Comparison of ENCODE assay signal across 22 cellular contexts in the genomic region with DNA sequence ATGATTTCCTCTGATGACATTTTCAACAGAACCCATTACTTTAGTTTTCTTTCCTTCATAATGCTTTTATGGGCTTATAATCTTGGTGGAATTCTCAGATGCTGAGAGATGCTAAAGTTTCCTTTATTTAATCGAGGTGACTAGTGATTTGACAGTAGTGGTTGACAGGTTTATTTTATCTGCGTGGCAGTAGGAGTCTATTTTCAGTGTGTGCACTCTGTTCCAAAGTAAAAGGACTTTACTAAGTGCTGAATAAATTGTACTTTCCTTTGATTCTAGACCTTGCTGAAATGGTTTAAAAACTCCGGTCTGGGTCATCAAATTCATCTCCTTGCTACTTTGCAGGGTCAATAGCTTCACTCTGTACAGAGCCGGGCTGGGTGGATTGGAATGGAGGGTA.
"Had no signal": no experiment of that assay in that cellular context is flagged by ENCODE, and none has a peak within 500 bp of the region (broad histone marks: within the 10 kb centered on the region; RNA-seq: fewer than 3 reads in every experiment).

No MANE protein-coding gene starts in this region.

- H3K4me2 ChIP-seq: hepatocyte had no signal

- H3K36me3 ChIP-seq: heart right ventricle, ovary, right lobe of liver, spleen, tibial nerve, uterus had no signal

- H3K9me3 ChIP-seq: heart right ventricle, ovary, right lobe of liver, spleen, tibial nerve, uterus had no signal

- H3K9me3 Mint-ChIP-seq: mesothelial cell of epicardium; natural killer cell; stimulated activated naive CD8-positive, alpha-beta T cell treated with anti-CD3 and anti-CD28 coated beads, Interleukin-15, Interleukin-2, amounts not matched to agents 100 ng/mL and 50 ng/mL, for 24 hours had no signal

- H3K4me3 Mint-ChIP-seq: mesothelial cell of epicardium; naive B cell; natural killer cell; stimulated activated effector memory CD8-positive, alpha-beta T cell treated with anti-CD3 and anti-CD28 coated beads, Interleukin-12 subunit alpha, Interleukin-12 subunit beta, amount 100 ng/mL, for 72 hours; stimulated activated naive CD8-positive, alpha-beta T cell treated with anti-CD3 and anti-CD28 coated beads, Interleukin-15, Interleukin-2, amounts not matched to agents 100 ng/mL and 50 ng/mL, for 24 hours; type B pancreatic cell had no signal

- H3K27ac Mint-ChIP-seq: mesothelial cell of epicardium; naive B cell; natural killer cell; progenitor cell of endocrine pancreas; stimulated activated effector memory CD8-positive, alpha-beta T cell treated with anti-CD3 and anti-CD28 coated beads, Interleukin-12 subunit alpha, Interleukin-12 subunit beta, amount 100 ng/mL, for 72 hours; stimulated activated naive CD8-positive, alpha-beta T cell treated with anti-CD3 and anti-CD28 coated beads, Interleukin-15, Interleukin-2, amounts not matched to agents 100 ng/mL and 50 ng/mL, for 24 hours; type B pancreatic cell had no signal

- H3K27me3 ChIP-seq: heart right ventricle, hepatocyte, ovary, right lobe of liver, spleen, tibial nerve, uterus had no signal

- H3K36me3 Mint-ChIP-seq: mesothelial cell of epicardium; naive B cell; natural killer cell; stimulated activated effector memory CD8-positive, alpha-beta T cell treated with anti-CD3 and anti-CD28 coated beads, Interleukin-12 subunit alpha, Interleukin-12 subunit beta, amount 100 ng/mL, for 72 hours; type B pancreatic cell had no signal

- ATAC-seq: natural killer cell; right lobe of liver; stimulated activated effector memory CD8-positive, alpha-beta T cell treated with anti-CD3 and anti-CD28 coated beads, Interleukin-12 subunit alpha, Interleukin-12 subunit beta, amount 100 ng/mL, for 72 hours had no signal

- H3K27me3 Mint-ChIP-seq: naive B cell; stimulated activated naive CD8-positive, alpha-beta T cell treated with anti-CD3 and anti-CD28 coated beads, Interleukin-15, Interleukin-2, amounts not matched to agents 100 ng/mL and 50 ng/mL, for 24 hours had no signal

- DNase-seq: heart right ventricle; islet precursor cell; mesendoderm; naive B cell; natural killer cell; ovary; retina; right lobe of liver; spleen; stimulated activated CD4-positive, alpha-beta T cell treated with anti-CD3 and anti-CD28 coated beads, Interleukin-4, amount 100 ng/mL, for 24 hours; stimulated activated naive CD4-positive, alpha-beta T cell; substantia nigra; uterus had no signal

- H3K4me3 ChIP-seq: heart right ventricle, hepatocyte, lung, ovary, right lobe of liver, skin epidermis, spleen, tibial nerve, uterus had no signal

- H3K79me2 ChIP-seq: hepatocyte had no signal

- H3K27ac ChIP-seq: hepatocyte, ovary, right lobe of liver, skin epidermis, spleen, tibial nerve had no signal

- H3K4me1 Mint-ChIP-seq: naive B cell; natural killer cell; stimulated activated effector memory CD8-positive, alpha-beta T cell treated with anti-CD3 and anti-CD28 coated beads, Interleukin-12 subunit alpha, Interleukin-12 subunit beta, amount 100 ng/mL, for 72 hours had no signal

- H2AFZ ChIP-seq: hepatocyte had no signal
